ENCODE assay signal across 8 cellular contexts in genomic region chr19:49766007-49766937, GRCh38. TPM values are rescaled to one million over a fixed set of nuclear protein-coding genes. Genes with fewer than 3 reads are reported as not detected.
A peak's percentile ranks its signal among the peaks of the same experiment; 100 is the strongest.
DNase-seq lines count a peak whose midpoint lies in the region; ATAC-seq and TF ChIP-seq lines count a peak whose summit lies in the region.

No MANE protein-coding gene starts in this region.

- H3K27ac ChIP-seq in vagina: peak overlapping the region; percentile 96

- H3K4me3 ChIP-seq in astrocyte of the cerebellum (ENCODE audit: low read depth, low read length): peak overlapping the region; percentile 91
- H3K4me3 ChIP-seq in vagina: peak overlapping the region; percentile 66 to 81

- no peaks in the 10 kb centered on the region for H3K36me3 ChIP-seq in vagina

- in situ Hi-C loops in astrocyte of the cerebellum (cut with HindIII; ENCODE audit: low sequenced_read_pairs): no loop called here

- intact Hi-C loops in vagina (cut with DNase I): loop anchor here (5.0 kb wide), 2 partner anchors 41 to 111 kb away; partner anchors contain the start of genes AKT1S1 and TBC1D17

- H3K9me3 ChIP-seq in vagina: no peaks in the 10 kb centered on the region

- H3K27me3 ChIP-seq in vagina: no peaks in the 10 kb centered on the region

- ATAC-seq in GM18508 (IDR thresholded peaks at IDR 0.05; ENCODE audit: insufficient read depth, unreplicated experiment) (peak; percentile 92), HG02981 (IDR thresholded peaks at IDR 0.05; ENCODE audit: unreplicated experiment) (peak; percentile 91)

- H3K4me1 ChIP-seq in vagina: peaks cover 31% of the 10 kb centered on the region

- no peak for TF ChIP-seq CTCF in astrocyte of the cerebellum (IDR thresholded peaks at IDR 0.05; ENCODE audit: low read depth, low read length, missing control alignments)
- TF ChIP-seq CTCF in vagina (IDR thresholded peaks at IDR 0.05): no peak

- peak; percentile 55 to 74 for TF ChIP-seq POLR2A in vagina (IDR thresholded peaks at IDR 0.05)

- DNase-seq in NCI-H2029 (lab: John Stamatoyannopoulos, UW) (peak; percentile 99), T-helper 9 cell (peak; percentile 97), astrocyte of the cerebellum (ENCODE audit: low read depth) (peak; percentile 100), hepatic stellate cell (ENCODE audit: low spot score) (peak; percentile 100), putamen (ENCODE audit: low spot score) (peak; percentile 100), vagina (ENCODE audit: extremely low spot score in 2 of 2) (peak; percentile 100)

RNA-seq across cellular contexts. Expression of gene AP2A1, which starts 0.5 kb away (rescaled TPM):
- total RNA-seq in vagina: 80.8 TPM

RNA-seq across cellular contexts. Expression of gene TSKS, which starts 3.2 kb away (rescaled TPM):
- total RNA-seq in vagina: 1.2 TPM

RNA-seq across cellular contexts. Expression of gene FUZ, which starts 46.8 kb away (rescaled TPM):
- 11.5 TPM for total RNA-seq in vagina

RNA-seq across cellular contexts. Expression of gene MED25, which starts 51.8 kb away (rescaled TPM):
- 25.0 TPM for total RNA-seq in vagina

Comparison
In these comparisons a context has a peak if more than half of its experiments do, and no peak if none do; other contexts are left out.
1. Peak in every context shown above with its lines: DNase-seq, ATAC-seq, H3K4me3 ChIP-seq and H3K27ac ChIP-seq.